9 cellular contexts compared by ENCODE assay signal in genomic region chr1:202189012-202189790, GRCh38. TPM values are rescaled to one million over a fixed set of nuclear protein-coding genes. Genes with fewer than 3 reads are reported as not detected.
A peak's percentile ranks its signal among the peaks of the same experiment; 100 is the strongest.
DNase-seq lines count a peak whose midpoint lies in the region; ATAC-seq and TF ChIP-seq lines count a peak whose summit lies in the region.
"Had no signal": no experiment of that assay in that cellular context is flagged by ENCODE, and none has a peak within 500 bp of the region (broad histone marks: within the 10 kb centered on the region; RNA-seq: fewer than 3 reads in every experiment).

No MANE protein-coding gene starts in this region.

- H3K27me3 Mint-ChIP-seq in Caco-2 (ENCODE audit: insufficient read depth, unreplicated experiment) = peaks cover 2% of the 10 kb centered on the region
- peaks cover 14% of the 10 kb centered on the region for H3K27me3 Mint-ChIP-seq in activated T-helper 1 cell treated with anti-CD3 and anti-CD28 coated beads, Interleukin-12 subunit alpha, Interleukin-12 subunit beta, Interleukin-2, Interleukin-4 antibody, amounts not matched to agents 30 ng/mL and 10 ng/mL and 1 ng/mL, durations not matched to agents 14 hours and 24 hours and 36 hours (ENCODE audit: insufficient read depth)

- no peaks in the 10 kb centered on the region for H3K79me2 ChIP-seq in osteoblast (ENCODE audit: insufficient read depth, low read length)

- no peak overlapping the region for H3K4me3 ChIP-seq in Caco-2 (ENCODE audit: low read depth, low read length)
- H3K4me3 ChIP-seq in Peyer's patch = peak overlapping the region in 1 of 4 donors; percentile 39
- no peak overlapping the region for H3K4me3 ChIP-seq in fibroblast of pulmonary artery (replicated peaks; ENCODE audit: low read depth, low read length)
- H3K4me3 ChIP-seq in osteoblast (ENCODE audit: insufficient read depth, low read length) = no peak overlapping the region
- no peak overlapping the region for H3K4me3 ChIP-seq in tibial nerve
- H3K4me3 ChIP-seq: SK-N-MC had no signal

- no peak overlapping the region for H3K4me3 Mint-ChIP-seq in Caco-2 (ENCODE audit: unreplicated experiment)
- no peak overlapping the region for H3K4me3 Mint-ChIP-seq in activated T-helper 1 cell treated with anti-CD3 and anti-CD28 coated beads, Interleukin-12 subunit alpha, Interleukin-12 subunit beta, Interleukin-2, Interleukin-4 antibody, amounts not matched to agents 30 ng/mL and 10 ng/mL and 1 ng/mL, durations not matched to agents 14 hours and 24 hours and 36 hours

- H3K27ac ChIP-seq in Peyer's patch (no peak overlapping the region), osteoblast (ENCODE audit: low read depth, low read length) (no peak overlapping the region), tibial nerve (no peak overlapping the region)
- H3K27ac ChIP-seq: SK-N-MC had no signal

- BruUV-seq in Caco-2 (replicated peaks; lab: Mats Ljungman, UMichigan) = no TSS peak

- intact Hi-C loops in Caco-2 (cut with micrococcal nuclease; ENCODE audit: unreplicated experiment) = loop anchor here (1.0 to 5.0 kb wide), 2 partner anchors 68 to 126 kb away; no protein-coding TSS in a partner anchor
- intact Hi-C loops in activated T-helper 1 cell treated with anti-CD3 and anti-CD28 coated beads, Interleukin-12 subunit alpha, Interleukin-12 subunit beta, Interleukin-2, Interleukin-4 antibody, amounts not matched to agents 30 ng/mL and 10 ng/mL and 1 ng/mL, durations not matched to agents 14 hours and 24 hours and 36 hours (cut with micrococcal nuclease) = loop anchor here (1.0 kb wide), 1 partner anchor 126 kb away; no protein-coding TSS in a partner anchor

- H3K36me3 ChIP-seq in Caco-2 (ENCODE audit: control insufficient read depth, insufficient read depth, low read length) (no peaks in the 10 kb centered on the region), Peyer's patch (no peaks in the 10 kb centered on the region), osteoblast (ENCODE audit: insufficient read depth, low read length) (no peaks in the 10 kb centered on the region), tibial nerve (no peaks in the 10 kb centered on the region)

- peak; percentile 84 to 88 for TF ChIP-seq CTCF in Caco-2 (IDR thresholded peaks at IDR 0.05; ENCODE audit: insufficient read depth in 1 of 2, low read depth in 1 of 2, low read length in 1 of 2, severe bottlenecking in 1 of 2, unreplicated experiment in 1 of 2)
- peak in 5 of 6 experiments; percentile 53 to 90 (median 63) for TF ChIP-seq CTCF in Peyer's patch (IDR thresholded peaks at IDR 0.05)
- peak; percentile 61 for TF ChIP-seq CTCF in fibroblast of pulmonary artery (IDR thresholded peaks at IDR 0.05; ENCODE audit: low read length, missing control alignments)
- TF ChIP-seq CTCF in osteoblast (IDR thresholded peaks at IDR 0.05; ENCODE audit: extremely low read depth, low read depth, low read length) = peak; percentile 49
- TF ChIP-seq CTCF in tibial nerve (IDR thresholded peaks at IDR 0.05) = peak; percentile 61 to 94 (median 86)

- TF ChIP-seq POLR2A in Peyer's patch (IDR thresholded peaks at IDR 0.05) (no peak), tibial nerve (IDR thresholded peaks at IDR 0.05) (no peak)

- H3K27me3 ChIP-seq in Caco-2 (replicated peaks; ENCODE audit: control insufficient read depth, insufficient read depth, low read length) = no peaks in the 10 kb centered on the region
- H3K27me3 ChIP-seq in Peyer's patch = peaks cover 0 to 7% of the 10 kb centered on the region in 2 donors
- H3K27me3 ChIP-seq in osteoblast (ENCODE audit: insufficient read depth, low read length) = peaks cover 23% of the 10 kb centered on the region
- H3K27me3 ChIP-seq in tibial nerve = peaks cover 0 to 16% of the 10 kb centered on the region in 2 donors

- POLR2A ChIA-PET in Caco-2 (lab: Charles Lee) = interaction anchor here (0.6 to 0.7 kb wide), 3 partner anchors 127 to 662 kb away, joined by 3 to 4 read pairs (median 3); no protein-coding TSS in a partner anchor

- H3K4me1 Mint-ChIP-seq in Caco-2 (ENCODE audit: low read depth, unreplicated experiment) = peaks cover 13% of the 10 kb centered on the region
- peaks cover 8% of the 10 kb centered on the region for H3K4me1 Mint-ChIP-seq in activated T-helper 1 cell treated with anti-CD3 and anti-CD28 coated beads, Interleukin-12 subunit alpha, Interleukin-12 subunit beta, Interleukin-2, Interleukin-4 antibody, amounts not matched to agents 30 ng/mL and 10 ng/mL and 1 ng/mL, durations not matched to agents 14 hours and 24 hours and 36 hours (ENCODE audit: low read depth)

- no peak overlapping the region for H2AFZ ChIP-seq in osteoblast (ENCODE audit: low read length)

- H3K4me2 ChIP-seq in osteoblast (ENCODE audit: insufficient read depth, low read length) = no peak overlapping the region

- H3K9me3 Mint-ChIP-seq in Caco-2 (ENCODE audit: unreplicated experiment) = no peaks in the 10 kb centered on the region
- no peaks in the 10 kb centered on the region for H3K9me3 Mint-ChIP-seq in activated T-helper 1 cell treated with anti-CD3 and anti-CD28 coated beads, Interleukin-12 subunit alpha, Interleukin-12 subunit beta, Interleukin-2, Interleukin-4 antibody, amounts not matched to agents 30 ng/mL and 10 ng/mL and 1 ng/mL, durations not matched to agents 14 hours and 24 hours and 36 hours

- H4K20me1 ChIP-seq in osteoblast (ENCODE audit: insufficient read depth, low read length) = no peaks in the 10 kb centered on the region

- H3K4me1 ChIP-seq in Caco-2 (peaks cover 21% of the 10 kb centered on the region), Peyer's patch (peaks cover 0 to 15% (median 6%) of the 10 kb centered on the region in 4 donors), osteoblast (ENCODE audit: insufficient read depth, low read length) (peaks cover 6% of the 10 kb centered on the region), tibial nerve (peaks cover 0 to 32% (median 4%) of the 10 kb centered on the region in 4 donors)

- peak; percentile 79 to 86 for DNase-seq in Caco-2
- DNase-seq in Peyer's patch = peak; percentile 69 to 91 (median 88)
- peak; percentile 58 for DNase-seq in activated T-helper 1 cell treated with anti-CD3 and anti-CD28 coated beads, Interleukin-12 subunit alpha, Interleukin-12 subunit beta, Interleukin-2, Interleukin-4 antibody, amounts not matched to agents 30 ng/mL and 10 ng/mL and 1 ng/mL, durations not matched to agents 14 hours and 24 hours and 36 hours (ENCODE audit: low spot score)
- peak; percentile 62 for DNase-seq in fibroblast of pulmonary artery (ENCODE audit: low read depth)
- DNase-seq in osteoblast (ENCODE audit: insufficient read length, low spot score, missing footprints) = peak; percentile 93
- DNase-seq in tibial nerve (ENCODE audit: low spot score in 2 of 2) = peak; percentile 31 to 64

- H3K9me3 ChIP-seq in Caco-2 (no peaks in the 10 kb centered on the region), Peyer's patch (no peaks in the 10 kb centered on the region), osteoblast (ENCODE audit: low read depth, low read length) (no peaks in the 10 kb centered on the region), tibial nerve (no peaks in the 10 kb centered on the region)

- CTCF ChIA-PET in Caco-2 (lab: Charles Lee) = interaction anchor here (0.5 to 2.3 kb wide), 25 partner anchors 11 to 530 kb away, joined by 3 to 23 read pairs (median 4); partner anchors contain the start of gene UBE2T

- TF ChIP-seq EP300 in tibial nerve (IDR thresholded peaks at IDR 0.05) = no peak

- no peak overlapping the region for H3K27ac Mint-ChIP-seq in Caco-2 (ENCODE audit: unreplicated experiment)
- no peak overlapping the region for H3K27ac Mint-ChIP-seq in activated T-helper 1 cell treated with anti-CD3 and anti-CD28 coated beads, Interleukin-12 subunit alpha, Interleukin-12 subunit beta, Interleukin-2, Interleukin-4 antibody, amounts not matched to agents 30 ng/mL and 10 ng/mL and 1 ng/mL, durations not matched to agents 14 hours and 24 hours and 36 hours

- H3K36me3 Mint-ChIP-seq in Caco-2 (ENCODE audit: insufficient read depth, unreplicated experiment) = no peaks in the 10 kb centered on the region
- H3K36me3 Mint-ChIP-seq in activated T-helper 1 cell treated with anti-CD3 and anti-CD28 coated beads, Interleukin-12 subunit alpha, Interleukin-12 subunit beta, Interleukin-2, Interleukin-4 antibody, amounts not matched to agents 30 ng/mL and 10 ng/mL and 1 ng/mL, durations not matched to agents 14 hours and 24 hours and 36 hours (ENCODE audit: low read depth) = no peaks in the 10 kb centered on the region

- peak; percentile 54 for ATAC-seq in HG02798 (IDR thresholded peaks at IDR 0.05; ENCODE audit: poor library complexity, unreplicated experiment)
- no peak for ATAC-seq in GM21619 (IDR thresholded peaks at IDR 0.05; ENCODE audit: unreplicated experiment)

- WGBS in tibial nerve, 2 donors = 51 to 60% methylated on average over 18 to 19 of the region's 19 CpGs

RNA-seq across cellular contexts. Expression of gene LGR6, which starts 4.4 kb away (rescaled TPM):
- total RNA-seq in Caco-2 (2022) (0.36 TPM in 1 of 2 replicates, not detected in the other), Peyer's patch (1 to 10 TPM in 3 of 4 donors, under 1 TPM in 1; 0.53 to 3.3 (median 2.3) TPM), osteoblast (not detected in 2 replicates), tibial nerve (under 1 TPM in 1 of 4 donors, not detected in 3; 0.42 TPM)
- total RNA-seq in activated T-helper 1 cell treated with anti-CD3 and anti-CD28 coated beads, Interleukin-12 subunit alpha, Interleukin-12 subunit beta, Interleukin-2, Interleukin-4 antibody, amounts not matched to agents 30 ng/mL and 10 ng/mL and 1 ng/mL, durations not matched to agents 14 hours and 24 hours and 36 hours = not detected in 2 replicates

RNA-seq across cellular contexts. Expression of gene PTPN7, which starts 28.8 kb away (rescaled TPM):
- total RNA-seq in Caco-2 (2022) (not detected in 2 replicates), Peyer's patch (10 to 100 TPM in 2 of 4 donors, 1 to 10 TPM in 2; 4.7 to 48.7 (median 7.6) TPM), osteoblast (not detected in 2 replicates), tibial nerve (10 to 100 TPM in 1 of 4 donors, 1 to 10 TPM in 3; 1.2 to 13.8 (median 6.8) TPM)
- 584 and 597 TPM in 2 replicates for total RNA-seq in activated T-helper 1 cell treated with anti-CD3 and anti-CD28 coated beads, Interleukin-12 subunit alpha, Interleukin-12 subunit beta, Interleukin-2, Interleukin-4 antibody, amounts not matched to agents 30 ng/mL and 10 ng/mL and 1 ng/mL, durations not matched to agents 14 hours and 24 hours and 36 hours

RNA-seq across cellular contexts. Expression of gene ARL8A, which starts 44.7 kb away (rescaled TPM):
- total RNA-seq in Caco-2 (2022) (25.0 and 27.8 TPM in 2 replicates), Peyer's patch (10 to 100 TPM; 25.7 to 37.1 (median 36.0) TPM), osteoblast (24.2 and 25.0 TPM in 2 replicates), tibial nerve (10 to 100 TPM; 35.0 to 64.5 (median 49.3) TPM)
- total RNA-seq in activated T-helper 1 cell treated with anti-CD3 and anti-CD28 coated beads, Interleukin-12 subunit alpha, Interleukin-12 subunit beta, Interleukin-2, Interleukin-4 antibody, amounts not matched to agents 30 ng/mL and 10 ng/mL and 1 ng/mL, durations not matched to agents 14 hours and 24 hours and 36 hours = 56.6 and 69.0 TPM in 2 replicates

Comparison
In these comparisons a context has a peak if more than half of its experiments do, and no peak if none do; other contexts are left out.
1. RNA of gene PTPN7, which starts 28.8 kb away (total RNA-seq): 584 to 597 TPM in activated T-helper 1 cell treated with anti-CD3 and anti-CD28 coated beads, Interleukin-12 subunit alpha, Interleukin-12 subunit beta, Interleukin-2, Interleukin-4 antibody, amounts not matched to agents 30 ng/mL and 10 ng/mL and 1 ng/mL, durations not matched to agents 14 hours and 24 hours and 36 hours; 4.7 to 48.7 TPM in Peyer's patch, 1.2 to 13.8 TPM in tibial nerve, not detected in Caco-2 and not detected in osteoblast; every median in the first group is over 10 times any median in the second.
2. Peak in every context shown above with its lines, with median percentiles within 50 percentile points of each other: DNase-seq and CTCF ChIP-seq.